19 cellular contexts compared by ENCODE assay signal in the genomic region with DNA sequence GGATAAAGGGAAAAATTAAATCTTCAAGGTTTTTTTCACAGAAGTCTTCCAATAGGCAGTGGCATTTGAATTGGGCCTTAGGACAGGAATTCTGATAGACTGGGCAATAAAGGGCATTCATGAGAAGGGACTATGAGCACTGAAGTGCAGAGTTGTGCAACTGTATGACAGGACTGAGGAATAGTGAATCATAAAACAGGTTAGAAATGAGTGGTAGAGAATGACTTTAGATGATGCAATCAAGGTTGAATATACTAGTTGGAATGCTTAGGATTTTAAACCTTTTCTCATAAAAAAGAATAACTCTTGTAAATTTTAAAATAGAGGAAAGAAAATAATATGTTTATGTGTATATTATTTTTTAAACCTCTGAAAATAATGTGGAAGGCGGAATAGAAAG.
A peak's percentile ranks its signal among the peaks of the same experiment; 100 is the strongest.
DNase-seq lines count a peak whose midpoint lies in the region; TF ChIP-seq lines count a peak whose summit lies in the region.
"Had no signal": no experiment of that assay in that cellular context is flagged by ENCODE, and none has a peak within 500 bp of the region (broad histone marks: within the 10 kb centered on the region; RNA-seq: fewer than 3 reads in every experiment).

No MANE protein-coding gene starts in this region.

- H3K4me1 Mint-ChIP-seq in Calu3 (ENCODE audit: low read depth, unreplicated experiment), result no peaks in the 10 kb centered on the region
- H3K4me1 Mint-ChIP-seq: activated naive CD4-positive, alpha-beta T cell treated with anti-CD3 and anti-CD28 coated beads, Interleukin-2, amount 50 U/mL, for 24 hours; natural killer cell had no signal

- H3K27me3 ChIP-seq in trophoblast cell (ENCODE audit: insufficient read depth, low read length), result no peaks in the 10 kb centered on the region
- H3K27me3 ChIP-seq: MG63, pancreas, suprapubic skin, vagina had no signal

- H3K27me3 Mint-ChIP-seq in Calu3 (ENCODE audit: unreplicated experiment), result no peaks in the 10 kb centered on the region
- H3K27me3 Mint-ChIP-seq: activated naive CD4-positive, alpha-beta T cell treated with anti-CD3 and anti-CD28 coated beads, Interleukin-2, amount 50 U/mL, for 24 hours had no signal

- H3K36me3 ChIP-seq in trophoblast cell (ENCODE audit: control insufficient read depth in 1 of 2, insufficient read depth in 2 of 2, low read length in 2 of 2), result no peaks in the 10 kb centered on the region
- H3K36me3 ChIP-seq: MG63, pancreas, suprapubic skin, vagina had no signal

- no peak overlapping the region for H2BK12ac ChIP-seq in trophoblast cell (ENCODE audit: low read length)

- no peak for TF ChIP-seq CTCF in epithelial cell of proximal tubule (conservative IDR thresholded peaks at IDR 0.05; ENCODE audit: low read depth, low read length)
- no peak for TF ChIP-seq CTCF in Calu3 (IDR thresholded peaks at IDR 0.05; ENCODE audit: unreplicated experiment)

- no peaks in the 10 kb centered on the region for H3K36me3 Mint-ChIP-seq in Calu3 (ENCODE audit: insufficient read depth, unreplicated experiment)
- H3K36me3 Mint-ChIP-seq: activated naive CD4-positive, alpha-beta T cell treated with anti-CD3 and anti-CD28 coated beads, Interleukin-2, amount 50 U/mL, for 24 hours; natural killer cell had no signal

- intact Hi-C loops in Calu3 (cut with micrococcal nuclease; ENCODE audit: unreplicated experiment), result no loop called here

- peaks cover 14% of the 10 kb centered on the region for H3K9me3 Mint-ChIP-seq in Calu3 (ENCODE audit: low read depth, unreplicated experiment)
- H3K9me3 Mint-ChIP-seq: activated naive CD4-positive, alpha-beta T cell treated with anti-CD3 and anti-CD28 coated beads, Interleukin-2, amount 50 U/mL, for 24 hours had no signal

- no peak overlapping the region for H3K27ac ChIP-seq in trophoblast cell (ENCODE audit: low read depth, low read length)
- H3K27ac ChIP-seq: coronary artery, pancreas, suprapubic skin, vagina had no signal

- no peaks in the 10 kb centered on the region for H3K79me2 ChIP-seq in trophoblast cell (ENCODE audit: control insufficient read depth, insufficient read depth, low read length, poor library complexity)

- WGBS in trophoblast cell (ENCODE audit: extremely low coverage, insufficient coverage, insufficient read length), result no CpG with 5 or more reads among the region's 1 CpG

- no TSS peak for BruUV-seq in Calu3 (replicated peaks; lab: Mats Ljungman, UMichigan)

- H3K18ac ChIP-seq in trophoblast cell (ENCODE audit: low read length), result no peak overlapping the region

- no peak overlapping the region for H2AFZ ChIP-seq in trophoblast cell (ENCODE audit: insufficient read depth, low read length, poor library complexity)

- H3K4ac ChIP-seq in trophoblast cell (ENCODE audit: low read depth, low read length), result no peak overlapping the region

- H4K8ac ChIP-seq in trophoblast cell (ENCODE audit: low read depth, low read length), result no peak overlapping the region

- no peak overlapping the region for H3K9ac ChIP-seq in trophoblast cell (ENCODE audit: low read length)

- H2BK120ac ChIP-seq in trophoblast cell (ENCODE audit: insufficient read depth, low read length, poor library complexity), result no peak overlapping the region

- no peak overlapping the region for H4K91ac ChIP-seq in trophoblast cell (ENCODE audit: low read depth, low read length)

- H3K4me3 ChIP-seq in epithelial cell of proximal tubule (ENCODE audit: low read depth, low read length), result no peak overlapping the region
- no peak overlapping the region for H3K4me3 ChIP-seq in trophoblast cell (ENCODE audit: low read depth, low read length)
- H3K4me3 ChIP-seq: coronary artery, MG63, pancreas, suprapubic skin, vagina had no signal

- H3K4me3 Mint-ChIP-seq in Calu3 (ENCODE audit: low read depth, unreplicated experiment), result no peak overlapping the region
- H3K4me3 Mint-ChIP-seq: activated naive CD4-positive, alpha-beta T cell treated with anti-CD3 and anti-CD28 coated beads, Interleukin-2, amount 50 U/mL, for 24 hours; natural killer cell had no signal

- no peak overlapping the region for H2AK5ac ChIP-seq in trophoblast cell (ENCODE audit: low read length)

- no peaks in the 10 kb centered on the region for H3K9me3 ChIP-seq in trophoblast cell (ENCODE audit: insufficient read depth, low read depth, low read length)
- H3K9me3 ChIP-seq: MG63, pancreas, suprapubic skin, vagina had no signal

- H3K14ac ChIP-seq in trophoblast cell (ENCODE audit: low read length), result no peak overlapping the region

- H3K23ac ChIP-seq in trophoblast cell (ENCODE audit: low read length), result no peak overlapping the region

- no peak overlapping the region for H3K27ac Mint-ChIP-seq in Calu3 (ENCODE audit: unreplicated experiment)
- H3K27ac Mint-ChIP-seq: activated naive CD4-positive, alpha-beta T cell treated with anti-CD3 and anti-CD28 coated beads, Interleukin-2, amount 50 U/mL, for 24 hours; natural killer cell had no signal

- no peak overlapping the region for H3K4me2 ChIP-seq in trophoblast cell (ENCODE audit: low read length)

- H3K4me1 ChIP-seq in trophoblast cell (ENCODE audit: control insufficient read depth in 1 of 2, insufficient read depth in 2 of 2, low read length in 2 of 2), result no peaks in the 10 kb centered on the region
- H3K4me1 ChIP-seq: pancreas, suprapubic skin, vagina had no signal

- H3K79me1 ChIP-seq in trophoblast cell (ENCODE audit: low read length), result no peaks in the 10 kb centered on the region

- H2BK5ac ChIP-seq in trophoblast cell (ENCODE audit: low read depth, low read length, poor library complexity), result no peak overlapping the region

- no peak overlapping the region for H4K12ac ChIP-seq in trophoblast cell (ENCODE audit: low read depth, low read length)

- CTCF ChIA-PET in Calu3 (lab: Charles Lee), result no interaction called here

- peak; percentile 58 for DNase-seq in HS-5 (ENCODE audit: low read depth)
- DNase-seq in RKO (ENCODE audit: low spot score), result peak; percentile 85
- peak; percentile 84 for DNase-seq in epithelial cell of proximal tubule (ENCODE audit: low read depth)
- DNase-seq in trophoblast cell, result peak; percentile 1 to 37
- DNase-seq in AG08396 (ENCODE audit: low spot score), result no peak
- DNase-seq in effector CD4-positive, alpha-beta T cell, result no peak
- DNase-seq in central memory CD4-positive, alpha-beta T cell, result no peak
- no peak for DNase-seq in Calu3
- DNase-seq: activated CD4-positive, alpha-beta T cell treated with anti-CD3 and anti-CD28 coated beads for 4 hours; MG63; natural killer cell; NCI-H1436; NCI-H526 treated with DMSO at 0.1 percent for 48 hours; pancreas; SHP77 had no signal

Comparison
In these comparisons a context has a peak if more than half of its experiments do, and no peak if none do; other contexts are left out.
1. DNase-seq: peak in HS-5 (single experiment), RKO (single experiment), epithelial cell of proximal tubule (single experiment) and trophoblast cell (2 of 2); none in AG08396 (single experiment), effector CD4-positive, alpha-beta T cell (single experiment), central memory CD4-positive, alpha-beta T cell (single experiment) and Calu3 (single experiment).